ENCODE assay signal across 8 cellular contexts in the genomic region with DNA sequence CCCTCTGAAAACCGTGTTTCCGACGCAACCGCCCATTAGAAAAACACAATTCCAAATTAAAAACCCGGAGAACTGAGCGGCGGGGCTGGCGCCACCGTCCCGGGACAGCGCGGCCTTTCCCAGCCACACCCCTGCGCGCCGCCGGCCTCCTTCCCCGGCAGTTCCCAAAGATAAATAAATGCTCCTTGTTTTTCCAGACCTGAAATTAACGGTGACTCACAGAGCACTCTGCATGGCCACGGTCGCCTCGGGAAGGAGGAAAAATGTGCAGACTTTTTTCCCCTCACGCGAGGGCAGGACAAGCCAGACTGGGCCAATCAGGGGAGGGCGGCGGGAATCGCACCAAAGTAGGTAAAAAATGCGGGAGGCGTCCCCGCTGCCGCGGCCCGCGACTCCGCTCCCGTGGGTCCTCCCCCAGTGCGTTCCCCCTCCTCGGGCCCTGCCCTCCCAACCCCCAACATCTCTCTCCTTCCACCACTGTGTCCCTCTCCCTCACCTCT. TPM values are rescaled to one million over a fixed set of nuclear protein-coding genes. Genes with fewer than 3 reads are reported as not detected.
A peak's percentile ranks its signal among the peaks of the same experiment; 100 is the strongest.
DNase-seq lines count a peak whose midpoint lies in the region; ATAC-seq and TF ChIP-seq lines count a peak whose summit lies in the region.

No MANE protein-coding gene starts in this region.

- H3K27ac ChIP-seq in HL-60 (replicated peaks) (no peak overlapping the region), iPS-20b (ENCODE audit: low read length) (peak overlapping the region; percentile 93)

- H3K27me3 Mint-ChIP-seq in central memory CD8-positive, alpha-beta T cell = no peaks in the 10 kb centered on the region

- no peaks in the 10 kb centered on the region for H3K27me3 ChIP-seq in HL-60 (ENCODE audit: insufficient read depth, poor library complexity, severe bottlenecking)
- H3K27me3 ChIP-seq in iPS-20b (ENCODE audit: insufficient read depth, low read length) = no peaks in the 10 kb centered on the region

- no peaks in the 10 kb centered on the region for H3K9me3 Mint-ChIP-seq in central memory CD8-positive, alpha-beta T cell

- DNase-seq in CD1c-positive myeloid dendritic cell (ENCODE audit: extremely low spot score) = peak; percentile 44
- peak in 1 of 2 experiments; percentile 28 for DNase-seq in HL-60 (ENCODE audit: low read depth in 1 of 2, low spot score in 1 of 2)
- peak; percentile 88 for DNase-seq in SK-MEL-5 (ENCODE audit: low read depth, low spot score)
- no peak for DNase-seq in central memory CD8-positive, alpha-beta T cell (ENCODE audit: low spot score in 2 of 2)
- peak; percentile 93 for DNase-seq in retinal pigment epithelial cell (ENCODE audit: low read depth)
- DNase-seq in MV-4-11 (lab: John Stamatoyannopoulos, UW) = no peak

- H3K4me3 ChIP-seq in HL-60 (replicated peaks; ENCODE audit: insufficient read depth, low read length) (peak overlapping the region; percentile 95), iPS-20b (ENCODE audit: low read length) (peak overlapping the region; percentile 86), retinal pigment epithelial cell (ENCODE audit: low read length) (peak overlapping the region; percentile 86)

- H3K9me3 ChIP-seq in iPS-20b (ENCODE audit: insufficient read depth, low read depth, low read length) = no peaks in the 10 kb centered on the region

- H3K36me3 Mint-ChIP-seq in central memory CD8-positive, alpha-beta T cell (ENCODE audit: insufficient read depth) = peaks cover 12% of the 10 kb centered on the region

- H3K4me3 Mint-ChIP-seq in central memory CD8-positive, alpha-beta T cell = peak overlapping the region; percentile 97

- H3K36me3 ChIP-seq in iPS-20b (ENCODE audit: insufficient read depth, low read depth, low read length) = no peaks in the 10 kb centered on the region

- peak overlapping the region; percentile 91 for H3K9ac ChIP-seq in iPS-20b (ENCODE audit: low read depth, low read length)

- H3K4me1 Mint-ChIP-seq in central memory CD8-positive, alpha-beta T cell = peaks cover 34% of the 10 kb centered on the region

- in situ Hi-C loops in SK-MEL-5 (cut with HindIII; ENCODE audit: low pct_unique_long_range_greater_than_20kb, low sequenced_read_pairs) = no loop called here

- H3K27ac Mint-ChIP-seq in central memory CD8-positive, alpha-beta T cell (ENCODE audit: low read depth) = peak overlapping the region; percentile 94

- ATAC-seq in central memory CD8-positive, alpha-beta T cell (replicated peaks; ENCODE audit: extremely low read depth, poor library complexity, severe bottlenecking) = no peak
- no peak for ATAC-seq in GM21825 (IDR thresholded peaks at IDR 0.05; ENCODE audit: unreplicated experiment)

- H3K4me1 ChIP-seq in iPS-20b (ENCODE audit: insufficient read depth, low read length) = peaks cover 33% of the 10 kb centered on the region

- TF ChIP-seq CTCF in HL-60 (IDR thresholded peaks at IDR 0.05; ENCODE audit: insufficient read depth, low read length) (no peak), retinal pigment epithelial cell (conservative IDR thresholded peaks at IDR 0.05; ENCODE audit: low read depth, low read length) (no peak)

RNA-seq across cellular contexts. Expression of a gene that starts 0.9 kb away (rescaled TPM):
- 180 and 190 TPM in 2 replicates for total RNA-seq in SK-MEL-5 (2014; rRNA removed; shearing (Covaris generic))
- polyA plus RNA-seq in SK-MEL-5 (2015; cell fraction: cytosol; rRNA removed) = 247 and 260 TPM in 2 replicates
- 41.7 and 43.9 TPM in 2 replicates for polyA plus RNA-seq in SK-MEL-5 (2015; cell fraction: nucleus; rRNA removed)

RNA-seq across cellular contexts. Expression of a gene that starts 37.8 kb away (rescaled TPM):
- 14.3 and 14.7 TPM in 2 replicates for total RNA-seq in SK-MEL-5 (2014; rRNA removed; shearing (Covaris generic))
- 5.5 and 7.0 TPM in 2 replicates for polyA plus RNA-seq in SK-MEL-5 (2015; cell fraction: cytosol; rRNA removed)
- 4.3 and 5.2 TPM in 2 replicates for polyA plus RNA-seq in SK-MEL-5 (2015; cell fraction: nucleus; rRNA removed)

Comparison
In these comparisons a context has a peak if more than half of its experiments do, and no peak if none do; other contexts are left out.
1. DNase-seq: peak in CD1c-positive myeloid dendritic cell (single experiment), SK-MEL-5 (single experiment) and retinal pigment epithelial cell (single experiment); none in central memory CD8-positive, alpha-beta T cell (0 of 2) and MV-4-11 (single experiment).
2. Peak in every context shown above with its lines, with median percentiles within 50 percentile points of each other: H3K4me3 ChIP-seq.